ENCODE assay signal across 8 cellular contexts in the genomic region with DNA sequence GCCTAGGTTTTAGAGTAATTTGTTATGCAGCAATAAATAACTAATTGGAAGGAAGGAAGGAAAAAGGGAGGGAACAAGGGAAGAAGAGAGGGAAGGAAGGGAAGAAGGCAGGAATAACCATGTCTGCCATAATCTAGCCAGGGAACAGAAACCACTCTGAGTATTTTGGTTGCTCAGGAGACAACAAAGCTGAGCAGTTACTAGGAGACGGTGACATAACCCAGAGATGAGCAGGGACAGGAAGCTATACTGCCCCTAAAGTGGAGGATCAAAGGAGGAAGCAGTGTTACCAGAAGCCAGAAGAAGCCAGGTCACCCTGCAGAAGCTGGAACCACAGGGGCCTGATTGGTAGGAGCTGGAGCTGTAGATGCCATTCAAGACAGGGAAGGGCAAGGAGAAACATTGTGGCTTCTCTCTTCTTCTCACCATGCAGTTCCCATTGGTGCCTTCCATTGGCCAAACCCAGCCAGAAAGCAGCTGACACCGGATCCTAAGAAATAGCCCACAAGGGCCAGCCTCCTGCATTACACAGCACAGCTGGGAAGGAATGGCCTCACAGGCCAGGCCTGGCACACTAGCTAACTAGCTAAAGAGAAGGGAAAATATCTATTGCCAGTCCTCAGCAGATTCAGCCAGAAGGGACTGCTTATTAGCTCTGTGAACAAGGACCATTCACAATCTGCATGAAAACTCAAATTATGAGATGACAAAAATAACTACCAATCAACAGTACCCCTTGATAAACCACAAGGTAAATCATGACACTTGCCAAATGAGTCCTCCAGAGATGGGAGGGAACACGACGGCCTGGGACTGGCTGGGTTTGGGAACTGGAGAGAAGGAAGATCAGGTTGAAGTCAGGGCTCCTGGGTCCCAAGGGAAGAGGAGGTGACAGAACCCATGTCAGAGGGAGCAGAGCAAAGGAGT.
A peak's percentile ranks its signal among the peaks of the same experiment; 100 is the strongest.
DNase-seq lines count a peak whose midpoint lies in the region; ATAC-seq lines count a peak whose summit lies in the region.

No MANE protein-coding gene starts in this region.

- peaks cover 47% of the 10 kb centered on the region for H3K27me3 Mint-ChIP-seq in activated CD8-positive, alpha-beta memory T cell treated with anti-CD3 and anti-CD28 coated beads, Interleukin-2, amount 10 ng/mL, durations not matched to agents 7 days and 5 days
- H3K27me3 Mint-ChIP-seq in stimulated activated memory B cell treated with anti-CD40 and anti-IgM and Interleukin-4, amounts not matched to agents 10 μg/mL and 1 μg/mL and 100 μg/mL, for 72 hours = peaks cover 8% of the 10 kb centered on the region

- no peaks in the 10 kb centered on the region for H3K36me3 Mint-ChIP-seq in activated CD8-positive, alpha-beta memory T cell treated with anti-CD3 and anti-CD28 coated beads, Interleukin-2, amount 10 ng/mL, durations not matched to agents 7 days and 5 days
- no peaks in the 10 kb centered on the region for H3K36me3 Mint-ChIP-seq in stimulated activated memory B cell treated with anti-CD40 and anti-IgM and Interleukin-4, amounts not matched to agents 10 μg/mL and 1 μg/mL and 100 μg/mL, for 72 hours

- peak overlapping the region; percentile 25 for H3K4me3 Mint-ChIP-seq in activated CD8-positive, alpha-beta memory T cell treated with anti-CD3 and anti-CD28 coated beads, Interleukin-2, amount 10 ng/mL, durations not matched to agents 7 days and 5 days
- peak overlapping the region; percentile 40 for H3K4me3 Mint-ChIP-seq in stimulated activated memory B cell treated with anti-CD40 and anti-IgM and Interleukin-4, amounts not matched to agents 10 μg/mL and 1 μg/mL and 100 μg/mL, for 72 hours

- CTCF ChIA-PET in activated CD8-positive, alpha-beta memory T cell treated with anti-CD3 and anti-CD28 coated beads, Interleukin-2, amount 10 ng/mL, durations not matched to agents 7 days and 5 days (lab: Charles Lee) = interaction anchor here (1.1 to 2.0 kb wide), 5 partner anchors 9 to 74 kb away, joined by 3 to 7 read pairs (median 5); no protein-coding TSS in a partner anchor

- peaks cover 26% of the 10 kb centered on the region for H3K4me1 Mint-ChIP-seq in activated CD8-positive, alpha-beta memory T cell treated with anti-CD3 and anti-CD28 coated beads, Interleukin-2, amount 10 ng/mL, durations not matched to agents 7 days and 5 days
- peaks cover 50% of the 10 kb centered on the region for H3K4me1 Mint-ChIP-seq in stimulated activated memory B cell treated with anti-CD40 and anti-IgM and Interleukin-4, amounts not matched to agents 10 μg/mL and 1 μg/mL and 100 μg/mL, for 72 hours

- H3K27ac Mint-ChIP-seq in activated CD8-positive, alpha-beta memory T cell treated with anti-CD3 and anti-CD28 coated beads, Interleukin-2, amount 10 ng/mL, durations not matched to agents 7 days and 5 days = peak overlapping the region; percentile 81
- H3K27ac Mint-ChIP-seq in stimulated activated memory B cell treated with anti-CD40 and anti-IgM and Interleukin-4, amounts not matched to agents 10 μg/mL and 1 μg/mL and 100 μg/mL, for 72 hours = peak overlapping the region; percentile 93

- H3K9me3 Mint-ChIP-seq in activated CD8-positive, alpha-beta memory T cell treated with anti-CD3 and anti-CD28 coated beads, Interleukin-2, amount 10 ng/mL, durations not matched to agents 7 days and 5 days (ENCODE audit: low read depth) = no peaks in the 10 kb centered on the region
- no peaks in the 10 kb centered on the region for H3K9me3 Mint-ChIP-seq in stimulated activated memory B cell treated with anti-CD40 and anti-IgM and Interleukin-4, amounts not matched to agents 10 μg/mL and 1 μg/mL and 100 μg/mL, for 72 hours

- DNase-seq in activated CD8-positive, alpha-beta memory T cell treated with anti-CD3 and anti-CD28 coated beads, Interleukin-2, amount 10 ng/mL, durations not matched to agents 7 days and 5 days = peak; percentile 50
- no peak for DNase-seq in activated CD8-positive, alpha-beta memory T cell treated with anti-CD3 and anti-CD28 coated beads, Interleukin-2, amount 50 U/mL, for 48 hours
- peak; percentile 63 to 90 for DNase-seq in NOMO-1 (lab: John Stamatoyannopoulos, UW; ENCODE audit: unreplicated experiment in 2 of 2)
- no peak for DNase-seq in glomerular visceral epithelial cell (ENCODE audit: extremely low spot score)
- no peak for DNase-seq in nucleus accumbens (lab: John Stamatoyannopoulos, UW)
- DNase-seq in A172 (ENCODE audit: low spot score) = no peak

- peak; percentile 44 for ATAC-seq in activated CD8-positive, alpha-beta memory T cell treated with anti-CD3 and anti-CD28 coated beads, Interleukin-2, amount 10 ng/mL, durations not matched to agents 7 days and 5 days
- ATAC-seq in HG02884 (IDR thresholded peaks at IDR 0.05; ENCODE audit: unreplicated experiment) = peak; percentile 3
- peak; percentile 24 for ATAC-seq in stimulated activated memory B cell treated with anti-CD40 and anti-IgM and Interleukin-4, amounts not matched to agents 10 μg/mL and 1 μg/mL and 100 μg/mL, for 72 hours

Comparison
In these comparisons a context has a peak if more than half of its experiments do, and no peak if none do; other contexts are left out.
1. DNase-seq: peak in activated CD8-positive, alpha-beta memory T cell treated with anti-CD3 and anti-CD28 coated beads, Interleukin-2, amount 10 ng/mL, durations not matched to agents 7 days and 5 days (single experiment) and NOMO-1 (2 of 2); none in activated CD8-positive, alpha-beta memory T cell treated with anti-CD3 and anti-CD28 coated beads, Interleukin-2, amount 50 U/mL, for 48 hours (single experiment), glomerular visceral epithelial cell (single experiment), nucleus accumbens (0 of 56) and A172 (single experiment).
2. Peak in every context shown above with its lines, with median percentiles within 50 percentile points of each other: ATAC-seq.